Comparison of ENCODE assay signal across 22 cellular contexts in the genomic region with DNA sequence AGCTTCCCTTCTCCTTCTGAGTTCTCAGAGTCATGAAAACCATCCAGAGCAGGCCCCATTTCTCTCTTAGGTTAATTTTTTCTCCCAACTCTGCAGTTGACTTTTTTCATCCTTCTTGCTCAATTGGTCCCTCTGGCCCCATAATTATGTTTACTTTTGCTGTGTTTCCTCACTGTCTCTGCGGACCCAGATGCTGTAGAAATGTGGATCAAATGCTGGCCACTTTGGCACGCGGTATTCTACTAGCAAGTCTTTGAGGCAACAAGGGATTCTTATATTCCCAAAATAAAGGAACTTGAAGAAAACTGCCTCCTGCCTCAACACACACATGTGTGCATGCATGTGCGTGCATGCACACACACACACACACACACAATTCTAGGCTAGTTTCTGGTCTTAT. TPM values are rescaled to one million over a fixed set of nuclear protein-coding genes. Genes with fewer than 3 reads are reported as not detected.
DNase-seq lines count a peak whose midpoint lies in the region; ATAC-seq and TF ChIP-seq lines count a peak whose summit lies in the region.
"Had no signal": no experiment of that assay in that cellular context is flagged by ENCODE, and none has a peak within 500 bp of the region (broad histone marks: within the 10 kb centered on the region; RNA-seq: fewer than 3 reads in every experiment).

No MANE protein-coding gene starts in this region.

- H3K27ac ChIP-seq in left ventricle myocardium inferior (replicated peaks): no peak overlapping the region
- no peak overlapping the region for H3K27ac ChIP-seq in gastroesophageal sphincter

- peak; percentile 53 for DNase-seq in Right ventricle myocardium superior
- DNase-seq in left ventricle myocardium inferior: no peak
- peak; percentile 51 for DNase-seq in NCI-H69 (lab: John Stamatoyannopoulos, UW)
- DNase-seq in sciatic nerve (ENCODE audit: low spot score): no peak
- no peak for DNase-seq in HCEC 1CT
- no peak for DNase-seq in SW480 (ENCODE audit: low spot score)
- DNase-seq in NCI-H526 (lab: John Stamatoyannopoulos, UW): no peak
- DNase-seq: C1 segment of cervical spinal cord; Calu3; CD4-positive, alpha-beta memory T cell; COR-L47; DMS53; DMS79 treated with DMSO at 0.1 percent for 48 hours; GF-D8; H9; HFFc6 had no signal

- no peak for TF ChIP-seq POLR2A in gastroesophageal sphincter (IDR thresholded peaks at IDR 0.05)

- intact Hi-C loops in Right ventricle myocardium superior (cut with DNase I): no loop called here
- intact Hi-C loops in left ventricle myocardium inferior (cut with micrococcal nuclease): no loop called here
- intact Hi-C loops in sciatic nerve (cut with DNase I): no loop called here

- WGBS in gastroesophageal sphincter (ENCODE audit: low coverage in 1 of 2), 2 donors: 53 to 80% methylated on average over 2 to 3 of the region's 4 CpGs

- H3K4me1 ChIP-seq in left ventricle myocardium inferior (no peaks in the 10 kb centered on the region), gastroesophageal sphincter (no peaks in the 10 kb centered on the region)

- TF ChIP-seq EP300 in gastroesophageal sphincter (IDR thresholded peaks at IDR 0.05): no peak

- H3K27me3 ChIP-seq in left ventricle myocardium inferior (ENCODE audit: low read depth) (peaks cover 10% of the 10 kb centered on the region), gastroesophageal sphincter (peaks cover under 1% of the 10 kb centered on the region)

- ATAC-seq in Right ventricle myocardium superior (ENCODE audit: poor library complexity) (peak; percentile 79), gastroesophageal sphincter (peak; percentile 53), sciatic nerve (peak; percentile 81)
- ATAC-seq: GM23338 had no signal

- peaks cover 50% of the 10 kb centered on the region for H3K9me3 ChIP-seq in left ventricle myocardium inferior (replicated peaks)
- peaks cover 0 to 32% (median 0%) of the 10 kb centered on the region in 3 donors for H3K9me3 ChIP-seq in gastroesophageal sphincter

- no peak for TF ChIP-seq CTCF in left ventricle myocardium inferior (IDR thresholded peaks at IDR 0.05; ENCODE audit: borderline replicate concordance)
- no peak for TF ChIP-seq CTCF in gastroesophageal sphincter (IDR thresholded peaks at IDR 0.05)

- H3K36me3 ChIP-seq in left ventricle myocardium inferior (no peaks in the 10 kb centered on the region), gastroesophageal sphincter (no peaks in the 10 kb centered on the region)

- H3K4me3 ChIP-seq in left ventricle myocardium inferior (no peak overlapping the region), gastroesophageal sphincter (no peak overlapping the region)
- H3K4me3 ChIP-seq: GM23338 had no signal

RNA-seq across cellular contexts. Expression of gene TMEM132C, which starts 9.6 kb away (rescaled TPM):
- total RNA-seq in Right ventricle myocardium superior (2.2 TPM), left ventricle myocardium inferior (1.8 TPM), gastroesophageal sphincter (1 to 10 TPM; 2.4 to 5.5 (median 3.3) TPM), sciatic nerve (13.5 TPM)
- total RNA-seq: A172; A673; Calu3; CD4-positive, alpha-beta memory T cell; Daoy; G401; GM23338; HFFc6 had no signal

Comparison
In these comparisons a context has a peak if more than half of its experiments do, and no peak if none do; other contexts are left out.
1. DNase-seq: peak in Right ventricle myocardium superior (single experiment) and NCI-H69 (single experiment); none in left ventricle myocardium inferior (single experiment), sciatic nerve (single experiment), HCEC 1CT (single experiment), SW480 (single experiment) and NCI-H526 (0 of 2).
2. Peak in every context shown above with its lines, with median percentiles within 50 percentile points of each other: ATAC-seq.